1 cellular context compared by ENCODE assay signal in genomic region chr11:129093283-129093682, GRCh38.
TF ChIP-seq lines count a peak whose summit lies in the region.

No MANE protein-coding gene starts in this region.

TF ChIP-seq in K562, 482 proteins besides CTCF, POLR2A, EP300 and RAD21 (continued from another document):
- TF ChIP-seq CTCFL (IDR thresholded peaks at IDR 0.05; ENCODE audit: borderline replicate concordance, insufficient read depth, low read depth, low read length, poor library complexity, severe bottlenecking) (no peak), CREM (IDR thresholded peaks at IDR 0.05; ENCODE audit: low read depth) (no peak), SRSF9 (IDR thresholded peaks at IDR 0.05; ENCODE audit: borderline replicate concordance, low read depth, low read length) (no peak), MCM3 (IDR thresholded peaks at IDR 0.05) (no peak), CEBPG (CRISPR knock-in tag; IDR thresholded peaks at IDR 0.05) (no peak), CEBPG (tag; conservative IDR thresholded peaks at IDR 0.05 in 1 of 2, IDR thresholded peaks at IDR 0.05 in 1 of 2) (peak in 1 of 2 experiments; percentile 86; a peak in 2 of 4 replicates), ZNF318 (IDR thresholded peaks at IDR 0.05; ENCODE audit: borderline replicate concordance in 1 of 2, low read depth in 1 of 2) (no peak), ZNF655 (CRISPR knock-in tag; IDR thresholded peaks at IDR 0.05) (no peak), ELF1 (tag; IDR thresholded peaks at IDR 0.05) (no peak)
